Comparison of ENCODE assay signal across 1 cellular context in the genomic region with DNA sequence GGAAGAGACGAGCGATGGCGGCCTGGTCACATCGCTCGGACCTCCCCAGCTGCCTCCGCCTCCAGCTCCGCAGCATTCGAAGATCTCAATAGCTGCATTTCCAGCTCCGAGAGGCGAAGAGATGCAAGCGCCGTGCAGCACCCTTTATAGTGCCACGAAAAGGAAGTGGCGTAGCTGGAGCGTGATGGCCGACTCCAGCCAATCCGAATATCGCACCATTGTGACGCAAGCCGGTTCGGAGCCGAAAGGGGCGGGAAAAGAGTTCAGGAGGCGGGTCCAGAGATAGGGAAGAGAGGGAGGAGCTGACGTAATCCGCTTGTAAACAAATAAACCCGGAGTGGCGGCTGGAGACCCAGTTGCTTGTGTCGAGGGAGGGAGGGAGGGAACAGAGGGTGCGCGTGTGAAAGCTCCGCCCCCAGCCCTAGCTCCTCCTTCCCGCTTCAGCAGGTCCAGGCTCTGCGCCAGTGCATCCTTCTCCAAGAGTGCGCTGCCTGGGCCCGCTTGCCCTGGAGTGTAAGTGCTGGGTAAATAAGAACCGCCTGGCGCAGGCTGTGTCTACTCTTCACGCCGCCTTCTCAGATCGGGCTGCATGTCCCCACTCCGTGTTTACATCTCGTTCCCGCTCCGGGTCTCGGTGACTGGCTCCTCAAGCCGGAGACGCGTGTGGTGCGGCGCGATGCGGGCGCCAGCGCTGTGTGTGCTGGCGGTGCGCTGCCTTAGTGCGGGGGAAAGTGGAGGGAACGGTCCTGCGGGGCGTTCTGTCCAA.
TF ChIP-seq lines count a peak whose summit lies in the region.

A gene with protein sequence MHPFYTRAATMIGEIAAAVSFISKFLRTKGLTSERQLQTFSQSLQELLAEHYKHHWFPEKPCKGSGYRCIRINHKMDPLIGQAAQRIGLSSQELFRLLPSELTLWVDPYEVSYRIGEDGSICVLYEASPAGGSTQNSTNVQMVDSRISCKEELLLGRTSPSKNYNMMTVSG (minus strand): TSS at position 116 of the 766 bp plus-strand sequence. CDS start 311 bp downstream, outside the sequence.

TF ChIP-seq in HepG2, 621 proteins besides CTCF, POLR2A, EP300 and RAD21 (continued from another document and continues in another):
- TF ChIP-seq, protein P1, sequence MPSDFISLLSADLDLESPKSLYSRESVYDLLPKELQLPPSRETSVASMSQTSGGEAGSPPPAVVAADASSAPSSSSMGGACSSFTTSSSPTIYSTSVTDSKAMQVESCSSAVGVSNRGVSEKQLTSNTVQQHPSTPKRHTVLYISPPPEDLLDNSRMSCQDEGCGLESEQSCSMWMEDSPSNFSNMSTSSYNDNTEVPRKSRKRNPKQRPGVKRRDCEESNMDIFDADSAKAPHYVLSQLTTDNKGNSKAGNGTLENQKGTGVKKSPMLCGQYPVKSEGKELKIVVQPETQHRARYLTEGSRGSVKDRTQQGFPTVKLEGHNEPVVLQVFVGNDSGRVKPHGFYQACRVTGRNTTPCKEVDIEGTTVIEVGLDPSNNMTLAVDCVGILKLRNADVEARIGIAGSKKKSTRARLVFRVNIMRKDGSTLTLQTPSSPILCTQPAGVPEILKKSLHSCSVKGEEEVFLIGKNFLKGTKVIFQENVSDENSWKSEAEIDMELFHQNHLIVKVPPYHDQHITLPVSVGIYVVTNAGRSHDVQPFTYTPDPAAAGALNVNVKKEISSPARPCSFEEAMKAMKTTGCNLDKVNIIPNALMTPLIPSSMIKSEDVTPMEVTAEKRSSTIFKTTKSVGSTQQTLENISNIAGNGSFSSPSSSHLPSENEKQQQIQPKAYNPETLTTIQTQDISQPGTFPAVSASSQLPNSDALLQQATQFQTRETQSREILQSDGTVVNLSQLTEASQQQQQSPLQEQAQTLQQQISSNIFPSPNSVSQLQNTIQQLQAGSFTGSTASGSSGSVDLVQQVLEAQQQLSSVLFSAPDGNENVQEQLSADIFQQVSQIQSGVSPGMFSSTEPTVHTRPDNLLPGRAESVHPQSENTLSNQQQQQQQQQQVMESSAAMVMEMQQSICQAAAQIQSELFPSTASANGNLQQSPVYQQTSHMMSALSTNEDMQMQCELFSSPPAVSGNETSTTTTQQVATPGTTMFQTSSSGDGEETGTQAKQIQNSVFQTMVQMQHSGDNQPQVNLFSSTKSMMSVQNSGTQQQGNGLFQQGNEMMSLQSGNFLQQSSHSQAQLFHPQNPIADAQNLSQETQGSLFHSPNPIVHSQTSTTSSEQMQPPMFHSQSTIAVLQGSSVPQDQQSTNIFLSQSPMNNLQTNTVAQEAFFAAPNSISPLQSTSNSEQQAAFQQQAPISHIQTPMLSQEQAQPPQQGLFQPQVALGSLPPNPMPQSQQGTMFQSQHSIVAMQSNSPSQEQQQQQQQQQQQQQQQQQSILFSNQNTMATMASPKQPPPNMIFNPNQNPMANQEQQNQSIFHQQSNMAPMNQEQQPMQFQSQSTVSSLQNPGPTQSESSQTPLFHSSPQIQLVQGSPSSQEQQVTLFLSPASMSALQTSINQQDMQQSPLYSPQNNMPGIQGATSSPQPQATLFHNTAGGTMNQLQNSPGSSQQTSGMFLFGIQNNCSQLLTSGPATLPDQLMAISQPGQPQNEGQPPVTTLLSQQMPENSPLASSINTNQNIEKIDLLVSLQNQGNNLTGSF (CRISPR knock-in tag; IDR thresholded peaks at IDR 0.05): 0 out of 2 replicates have a peak, but pooled peaks have one; percentile 22
- TF ChIP-seq, protein P2, sequence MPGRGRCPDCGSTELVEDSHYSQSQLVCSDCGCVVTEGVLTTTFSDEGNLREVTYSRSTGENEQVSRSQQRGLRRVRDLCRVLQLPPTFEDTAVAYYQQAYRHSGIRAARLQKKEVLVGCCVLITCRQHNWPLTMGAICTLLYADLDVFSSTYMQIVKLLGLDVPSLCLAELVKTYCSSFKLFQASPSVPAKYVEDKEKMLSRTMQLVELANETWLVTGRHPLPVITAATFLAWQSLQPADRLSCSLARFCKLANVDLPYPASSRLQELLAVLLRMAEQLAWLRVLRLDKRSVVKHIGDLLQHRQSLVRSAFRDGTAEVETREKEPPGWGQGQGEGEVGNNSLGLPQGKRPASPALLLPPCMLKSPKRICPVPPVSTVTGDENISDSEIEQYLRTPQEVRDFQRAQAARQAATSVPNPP (CRISPR knock-in tag; IDR thresholded peaks at IDR 0.05): 0 out of 2 replicates have a peak, but pooled peaks have one; percentile 50
- TF ChIP-seq ZNF749 (CRISPR knock-in tag; IDR thresholded peaks at IDR 0.05; ENCODE audit: borderline replicate concordance) (peak; percentile 39; the same call in 1 of the 2 replicates), SKI (IDR thresholded peaks at IDR 0.05; ENCODE audit: partially characterized antibody) (no peak), MXD4 (CRISPR knock-in tag; IDR thresholded peaks at IDR 0.05) (0 out of 2 replicates have a peak, but pooled peaks have one; percentile 22), ZBTB20 (CRISPR knock-in tag; IDR thresholded peaks at IDR 0.05; ENCODE audit: borderline replicate concordance, low read depth) (no peak), KMT2B (CRISPR knock-in tag; IDR thresholded peaks at IDR 0.05) (peak; percentile 68; the same call in 1 of the 2 replicates), JDP2 (CRISPR knock-in tag; IDR thresholded peaks at IDR 0.05; ENCODE audit: borderline replicate concordance) (no peak; the same call in 1 of the 2 replicates), EEA1 (CRISPR knock-in tag; IDR thresholded peaks at IDR 0.05; ENCODE audit: borderline replicate concordance) (no peak), ATRX (CRISPR knock-in tag; IDR thresholded peaks at IDR 0.05; ENCODE audit: borderline replicate concordance) (0 out of 2 replicates have a peak, but pooled peaks have one; percentile 39), ZNF136 (CRISPR knock-in tag; IDR thresholded peaks at IDR 0.05; ENCODE audit: low read depth) (no peak), PHF8 (CRISPR knock-in tag; IDR thresholded peaks at IDR 0.05) (peak; percentile 72), JUN (CRISPR knock-in tag; IDR thresholded peaks at IDR 0.05) (no peak), KLF12 (CRISPR knock-in tag; IDR thresholded peaks at IDR 0.05; ENCODE audit: borderline replicate concordance) (no peak), ZSCAN29 (CRISPR knock-in tag; conservative IDR thresholded peaks at IDR 0.05) (no peak), NCOR1 (IDR thresholded peaks at IDR 0.05; ENCODE audit: borderline replicate concordance, low read length) (no peak), ZNF564 (CRISPR knock-in tag; IDR thresholded peaks at IDR 0.05) (no peak), SIN3A (IDR thresholded peaks at IDR 0.05; ENCODE audit: borderline replicate concordance, low read depth, low read length) (peak; percentile 87; the same call in 1 of the 2 replicates), ZNF33B (CRISPR knock-in tag; IDR thresholded peaks at IDR 0.05) (no peak), CBFB (CRISPR knock-in tag; IDR thresholded peaks at IDR 0.05) (peak; percentile 76), ETV5 (CRISPR knock-in tag; IDR thresholded peaks at IDR 0.05; ENCODE audit: borderline replicate concordance) (peak; percentile 40; the same call in 1 of the 2 replicates), DNMT1 (CRISPR knock-in tag; IDR thresholded peaks at IDR 0.05) (no peak), FOXK2 (IDR thresholded peaks at IDR 0.05) (0 out of 2 replicates have a peak, but pooled peaks have one; percentile 10), FOXK1 (CRISPR knock-in tag; IDR thresholded peaks at IDR 0.05; ENCODE audit: borderline replicate concordance, low read depth) (no peak; the same call in 1 of the 2 replicates), ZNF773 (CRISPR knock-in tag; IDR thresholded peaks at IDR 0.05; ENCODE audit: borderline replicate concordance) (0 out of 2 replicates have a peak, but pooled peaks have one; percentile 52), ZSCAN21 (CRISPR knock-in tag; IDR thresholded peaks at IDR 0.05; ENCODE audit: borderline replicate concordance) (no peak; the same call in 1 of the 2 replicates), ZNF83 (CRISPR knock-in tag; IDR thresholded peaks at IDR 0.05; ENCODE audit: borderline replicate concordance) (peak; percentile 79; the same call in 1 of the 2 replicates), ZKSCAN1 (IDR thresholded peaks at IDR 0.05; ENCODE audit: low read length) (no peak), KDM5A (IDR thresholded peaks at IDR 0.05; ENCODE audit: borderline replicate concordance, low read length) (no peak; the same call in 1 of the 2 replicates), LCORL (IDR thresholded peaks at IDR 0.05) (no peak), LCORL (CRISPR knock-in tag; IDR thresholded peaks at IDR 0.05) (peak; percentile 76; the same call in 1 of the 2 replicates), JARID2 (CRISPR knock-in tag; IDR thresholded peaks at IDR 0.05; ENCODE audit: insufficient replicate concordance) (peak; percentile 86)
- TF ChIP-seq, protein P3, sequence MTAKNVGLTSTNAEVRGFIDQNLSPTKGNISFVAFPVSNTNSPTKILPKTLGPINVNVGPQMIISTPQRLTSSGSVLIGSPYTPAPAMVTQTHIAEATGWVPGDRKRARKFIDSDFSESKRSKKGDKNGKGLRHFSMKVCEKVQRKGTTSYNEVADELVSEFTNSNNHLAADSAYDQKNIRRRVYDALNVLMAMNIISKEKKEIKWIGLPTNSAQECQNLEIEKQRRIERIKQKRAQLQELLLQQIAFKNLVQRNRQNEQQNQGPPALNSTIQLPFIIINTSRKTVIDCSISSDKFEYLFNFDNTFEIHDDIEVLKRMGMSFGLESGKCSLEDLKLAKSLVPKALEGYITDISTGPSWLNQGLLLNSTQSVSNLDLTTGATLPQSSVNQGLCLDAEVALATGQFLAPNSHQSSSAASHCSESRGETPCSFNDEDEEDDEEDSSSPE (CRISPR knock-in tag; IDR thresholded peaks at IDR 0.05): peak; percentile 79
- TF ChIP-seq, protein P4, sequence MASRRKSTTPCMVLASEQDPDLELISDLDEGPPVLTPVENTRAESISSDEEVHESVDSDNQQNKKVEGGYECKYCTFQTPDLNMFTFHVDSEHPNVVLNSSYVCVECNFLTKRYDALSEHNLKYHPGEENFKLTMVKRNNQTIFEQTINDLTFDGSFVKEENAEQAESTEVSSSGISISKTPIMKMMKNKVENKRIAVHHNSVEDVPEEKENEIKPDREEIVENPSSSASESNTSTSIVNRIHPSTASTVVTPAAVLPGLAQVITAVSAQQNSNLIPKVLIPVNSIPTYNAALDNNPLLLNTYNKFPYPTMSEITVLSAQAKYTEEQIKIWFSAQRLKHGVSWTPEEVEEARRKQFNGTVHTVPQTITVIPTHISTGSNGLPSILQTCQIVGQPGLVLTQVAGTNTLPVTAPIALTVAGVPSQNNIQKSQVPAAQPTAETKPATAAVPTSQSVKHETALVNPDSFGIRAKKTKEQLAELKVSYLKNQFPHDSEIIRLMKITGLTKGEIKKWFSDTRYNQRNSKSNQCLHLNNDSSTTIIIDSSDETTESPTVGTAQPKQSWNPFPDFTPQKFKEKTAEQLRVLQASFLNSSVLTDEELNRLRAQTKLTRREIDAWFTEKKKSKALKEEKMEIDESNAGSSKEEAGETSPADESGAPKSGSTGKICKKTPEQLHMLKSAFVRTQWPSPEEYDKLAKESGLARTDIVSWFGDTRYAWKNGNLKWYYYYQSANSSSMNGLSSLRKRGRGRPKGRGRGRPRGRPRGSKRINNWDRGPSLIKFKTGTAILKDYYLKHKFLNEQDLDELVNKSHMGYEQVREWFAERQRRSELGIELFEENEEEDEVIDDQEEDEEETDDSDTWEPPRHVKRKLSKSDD (CRISPR knock-in tag; IDR thresholded peaks at IDR 0.05; ENCODE audit: low read depth): no peak
- TF ChIP-seq, protein P5, sequence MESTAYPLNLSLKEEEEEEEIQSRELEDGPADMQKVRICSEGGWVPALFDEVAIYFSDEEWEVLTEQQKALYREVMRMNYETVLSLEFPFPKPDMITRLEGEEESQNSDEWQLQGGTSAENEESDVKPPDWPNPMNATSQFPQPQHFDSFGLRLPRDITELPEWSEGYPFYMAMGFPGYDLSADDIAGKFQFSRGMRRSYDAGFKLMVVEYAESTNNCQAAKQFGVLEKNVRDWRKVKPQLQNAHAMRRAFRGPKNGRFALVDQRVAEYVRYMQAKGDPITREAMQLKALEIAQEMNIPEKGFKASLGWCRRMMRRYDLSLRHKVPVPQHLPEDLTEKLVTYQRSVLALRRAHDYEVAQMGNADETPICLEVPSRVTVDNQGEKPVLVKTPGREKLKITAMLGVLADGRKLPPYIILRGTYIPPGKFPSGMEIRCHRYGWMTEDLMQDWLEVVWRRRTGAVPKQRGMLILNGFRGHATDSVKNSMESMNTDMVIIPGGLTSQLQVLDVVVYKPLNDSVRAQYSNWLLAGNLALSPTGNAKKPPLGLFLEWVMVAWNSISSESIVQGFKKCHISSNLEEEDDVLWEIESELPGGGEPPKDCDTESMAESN (CRISPR knock-in tag; conservative IDR thresholded peaks at IDR 0.05): peak; percentile 81
- TF ChIP-seq, protein P6, sequence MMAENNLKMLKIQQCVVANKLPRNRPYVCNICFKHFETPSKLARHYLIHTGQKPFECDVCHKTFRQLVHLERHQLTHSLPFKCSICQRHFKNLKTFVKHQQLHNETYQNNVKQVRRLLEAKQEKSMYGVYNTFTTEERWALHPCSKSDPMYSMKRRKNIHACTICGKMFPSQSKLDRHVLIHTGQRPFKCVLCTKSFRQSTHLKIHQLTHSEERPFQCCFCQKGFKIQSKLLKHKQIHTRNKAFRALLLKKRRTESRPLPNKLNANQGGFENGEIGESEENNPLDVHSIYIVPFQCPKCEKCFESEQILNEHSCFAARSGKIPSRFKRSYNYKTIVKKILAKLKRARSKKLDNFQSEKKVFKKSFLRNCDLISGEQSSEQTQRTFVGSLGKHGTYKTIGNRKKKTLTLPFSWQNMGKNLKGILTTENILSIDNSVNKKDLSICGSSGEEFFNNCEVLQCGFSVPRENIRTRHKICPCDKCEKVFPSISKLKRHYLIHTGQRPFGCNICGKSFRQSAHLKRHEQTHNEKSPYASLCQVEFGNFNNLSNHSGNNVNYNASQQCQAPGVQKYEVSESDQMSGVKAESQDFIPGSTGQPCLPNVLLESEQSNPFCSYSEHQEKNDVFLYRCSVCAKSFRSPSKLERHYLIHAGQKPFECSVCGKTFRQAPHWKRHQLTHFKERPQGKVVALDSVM (CRISPR knock-in tag; IDR thresholded peaks at IDR 0.05): peak; percentile 50; the same call in 1 of the 2 replicates
- TF ChIP-seq, protein P7, sequence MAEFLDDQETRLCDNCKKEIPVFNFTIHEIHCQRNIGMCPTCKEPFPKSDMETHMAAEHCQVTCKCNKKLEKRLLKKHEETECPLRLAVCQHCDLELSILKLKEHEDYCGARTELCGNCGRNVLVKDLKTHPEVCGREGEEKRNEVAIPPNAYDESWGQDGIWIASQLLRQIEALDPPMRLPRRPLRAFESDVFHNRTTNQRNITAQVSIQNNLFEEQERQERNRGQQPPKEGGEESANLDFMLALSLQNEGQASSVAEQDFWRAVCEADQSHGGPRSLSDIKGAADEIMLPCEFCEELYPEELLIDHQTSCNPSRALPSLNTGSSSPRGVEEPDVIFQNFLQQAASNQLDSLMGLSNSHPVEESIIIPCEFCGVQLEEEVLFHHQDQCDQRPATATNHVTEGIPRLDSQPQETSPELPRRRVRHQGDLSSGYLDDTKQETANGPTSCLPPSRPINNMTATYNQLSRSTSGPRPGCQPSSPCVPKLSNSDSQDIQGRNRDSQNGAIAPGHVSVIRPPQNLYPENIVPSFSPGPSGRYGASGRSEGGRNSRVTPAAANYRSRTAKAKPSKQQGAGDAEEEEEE (CRISPR knock-in tag; IDR thresholded peaks at IDR 0.05; ENCODE audit: borderline replicate concordance): no peak
- TF ChIP-seq, protein P8, sequence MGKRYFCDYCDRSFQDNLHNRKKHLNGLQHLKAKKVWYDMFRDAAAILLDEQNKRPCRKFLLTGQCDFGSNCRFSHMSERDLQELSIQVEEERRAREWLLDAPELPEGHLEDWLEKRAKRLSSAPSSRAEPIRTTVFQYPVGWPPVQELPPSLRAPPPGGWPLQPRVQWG (CRISPR knock-in tag; IDR thresholded peaks at IDR 0.05; ENCODE audit: borderline replicate concordance, low read depth): no peak
